In the genomic region with DNA sequence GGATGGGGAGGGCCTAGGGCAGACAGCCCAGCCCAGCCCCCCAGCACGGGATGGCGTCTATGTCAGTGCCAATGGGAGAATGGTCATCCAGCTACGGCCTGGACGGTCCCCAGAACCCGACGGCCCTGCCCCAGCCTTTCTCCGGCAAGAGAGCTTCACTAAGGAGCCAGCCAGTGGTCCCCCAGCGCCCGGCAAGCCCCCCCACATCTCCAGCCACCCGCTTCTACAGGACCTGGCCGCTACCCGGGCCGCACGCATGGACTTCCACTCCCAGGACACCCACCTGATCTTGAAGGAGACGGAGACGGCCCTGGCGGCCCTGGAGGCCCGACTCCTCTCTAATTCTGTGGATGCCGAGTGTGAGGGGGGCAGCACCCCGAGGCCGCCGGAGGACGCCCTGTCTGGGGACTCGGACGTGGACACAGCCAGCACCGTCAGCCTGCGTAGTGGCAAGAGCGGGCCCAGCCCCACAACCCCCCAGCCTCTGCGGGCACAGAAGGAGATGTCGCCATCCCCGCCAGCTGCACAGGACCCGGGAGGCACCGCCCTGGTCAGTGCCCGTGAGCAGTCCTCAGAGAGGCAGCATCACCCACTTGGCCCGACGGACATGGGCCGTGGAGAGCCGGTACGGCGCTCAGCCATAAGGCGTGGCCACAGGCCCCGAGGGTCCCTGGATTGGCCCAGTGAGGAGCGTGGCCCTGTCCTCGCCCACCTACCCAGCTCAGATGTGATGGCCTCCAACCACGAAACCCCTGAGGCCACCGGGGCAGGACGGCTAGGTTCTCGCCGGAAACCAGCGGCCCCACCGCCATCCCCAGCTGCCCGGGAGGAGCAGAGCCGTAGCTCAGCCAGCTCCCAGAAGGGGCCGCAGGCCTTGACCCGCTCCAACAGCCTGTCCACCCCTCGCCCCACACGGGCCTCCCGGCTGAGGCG, we compare ENCODE assay signal across 27 cellular contexts. TPM values are rescaled to one million over a fixed set of nuclear protein-coding genes. Genes with fewer than 3 reads are reported as not detected.
DNase-seq lines count a peak whose midpoint lies in the region; ATAC-seq, FAIRE-seq and TF ChIP-seq lines count a peak whose summit lies in the region.
"Had no signal": no experiment of that assay in that cellular context is flagged by ENCODE, and none has a peak within 500 bp of the region (broad histone marks: within the 10 kb centered on the region; RNA-seq: fewer than 3 reads in every experiment).

No MANE protein-coding gene starts in this region.

- peak; percentile 18 for DNase-seq in activated naive CD4-positive, alpha-beta T cell treated with anti-CD3 and anti-CD28 coated beads, Interleukin-2, amount 10 ng/mL, durations not matched to agents 7 days and 5 days
- DNase-seq in activated naive CD4-positive, alpha-beta T cell treated with Interleukin-2 at 50 U/mL for 16 hours: no peak
- DNase-seq in activated B cell treated with CpG ODN at 0.5 μM for 24 hours: peak; percentile 12
- peak; percentile 66 for DNase-seq in kidney
- DNase-seq in stimulated activated naive B cell treated with anti-CD40 and anti-IgM and Interleukin-4, amounts not matched to agents 10 μg/mL and 1 μg/mL and 100 μg/mL, for 72 hours: peak; percentile 0
- no peak for DNase-seq in central memory CD4-positive, alpha-beta T cell
- no peak for DNase-seq in activated naive CD8-positive, alpha-beta T cell treated with anti-CD3 and anti-CD28 coated beads, Interleukin-2, amount 50 U/mL, for 24 hours
- DNase-seq: activated CD4-positive, alpha-beta T cell treated with anti-CD3 and anti-CD28 coated beads, Interleukin-2, amount 50 U/mL, for 1 hour; C1 segment of cervical spinal cord; GDM1; Karpas-422; NCI-H1048; NCI-H2029 treated with DMSO at 0.1 percent for 48 hours; NCI-H446; stimulated activated naive CD8-positive, alpha-beta T cell treated with anti-CD3 and anti-CD28 coated beads, Interleukin-15, Interleukin-2, amounts not matched to agents 100 U/mL and 50 U/mL, for 24 hours had no signal

- no peak for TF ChIP-seq CTCF in activated B cell treated with CpG ODN at 0.5 μM for 24 hours (IDR thresholded peaks at IDR 0.05)
- TF ChIP-seq CTCF in kidney (IDR thresholded peaks at IDR 0.05; ENCODE audit: borderline replicate concordance, extremely low read depth, insufficient read depth): no peak

- CTCF ChIA-PET in activated naive CD4-positive, alpha-beta T cell treated with anti-CD3 and anti-CD28 coated beads, Interleukin-2, amount 10 ng/mL, durations not matched to agents 7 days and 5 days (lab: Charles Lee): no interaction called here
- CTCF ChIA-PET in activated B cell treated with CpG ODN at 0.5 μM for 24 hours (lab: Charles Lee): interaction anchor here (0.6 kb wide), 1 partner anchor 1061 kb away, joined by 3 read pairs; no protein-coding TSS in a partner anchor

- H3K4me1 Mint-ChIP-seq in activated naive CD4-positive, alpha-beta T cell treated with anti-CD3 and anti-CD28 coated beads, Interleukin-2, amount 10 ng/mL, durations not matched to agents 7 days and 5 days: no peaks in the 10 kb centered on the region
- H3K4me1 Mint-ChIP-seq in activated B cell treated with CpG ODN at 0.5 μM for 24 hours: no peaks in the 10 kb centered on the region
- H3K4me1 Mint-ChIP-seq in stimulated activated naive B cell treated with anti-CD40 and anti-IgM and Interleukin-4, amounts not matched to agents 10 μg/mL and 1 μg/mL and 100 μg/mL, for 72 hours: no peaks in the 10 kb centered on the region
- H3K4me1 Mint-ChIP-seq in activated naive CD8-positive, alpha-beta T cell treated with anti-CD3 and anti-CD28 coated beads, Interleukin-2, amount 50 U/mL, for 24 hours: no peaks in the 10 kb centered on the region
- H3K4me1 Mint-ChIP-seq: activated naive CD4-positive, alpha-beta T cell treated with anti-CD3 and anti-CD28 coated beads, Interleukin-2, amount 50 U/mL, for 24 hours; naive thymus-derived CD8-positive, alpha-beta T cell had no signal

- no peak overlapping the region for H3K9ac ChIP-seq in kidney (ENCODE audit: low read length in 2 of 2)

- no peak overlapping the region for H3K4me3 ChIP-seq in kidney (ENCODE audit: low read length in 2 of 2)
- H3K4me3 ChIP-seq: GM12878 had no signal

- POLR2A ChIA-PET in activated B cell treated with CpG ODN at 0.5 μM for 24 hours (lab: Charles Lee): no interaction called here

- intact Hi-C loops in activated B cell treated with CpG ODN at 0.5 μM for 24 hours (cut with micrococcal nuclease): no loop called here
- intact Hi-C loops in kidney (cut with DNase I): no loop called here

- no peaks in the 10 kb centered on the region for H3K9me3 ChIP-seq in kidney (ENCODE audit: control insufficient read depth in 1 of 2, low read length in 2 of 2)

- no peak overlapping the region for H3K27ac ChIP-seq in kidney (ENCODE audit: low read depth in 2 of 2, low read length in 2 of 2)
- H3K27ac ChIP-seq: RWPE1 had no signal

- H3K9me3 Mint-ChIP-seq in activated naive CD4-positive, alpha-beta T cell treated with anti-CD3 and anti-CD28 coated beads, Interleukin-2, amount 10 ng/mL, durations not matched to agents 7 days and 5 days: no peaks in the 10 kb centered on the region
- H3K9me3 Mint-ChIP-seq in activated B cell treated with CpG ODN at 0.5 μM for 24 hours: no peaks in the 10 kb centered on the region
- H3K9me3 Mint-ChIP-seq in stimulated activated naive B cell treated with anti-CD40 and anti-IgM and Interleukin-4, amounts not matched to agents 10 μg/mL and 1 μg/mL and 100 μg/mL, for 72 hours: peaks cover 3 to 4% of the 10 kb centered on the region in 2 donors
- no peaks in the 10 kb centered on the region for H3K9me3 Mint-ChIP-seq in activated naive CD8-positive, alpha-beta T cell treated with anti-CD3 and anti-CD28 coated beads, Interleukin-2, amount 50 U/mL, for 24 hours
- H3K9me3 Mint-ChIP-seq: activated naive CD4-positive, alpha-beta T cell treated with anti-CD3 and anti-CD28 coated beads, Interleukin-2, amount 50 U/mL, for 24 hours; naive thymus-derived CD8-positive, alpha-beta T cell had no signal

- H3K36me3 ChIP-seq in kidney (ENCODE audit: control insufficient read depth in 1 of 2, insufficient read depth in 2 of 2, low read length in 2 of 2): peaks cover 0 to 4% of the 10 kb centered on the region in 2 donors

- H3K4me1 ChIP-seq in kidney (ENCODE audit: control insufficient read depth in 1 of 2, insufficient read depth in 1 of 2, low read depth in 1 of 2, low read length in 2 of 2): no peaks in the 10 kb centered on the region

- H3K36me3 Mint-ChIP-seq in activated naive CD4-positive, alpha-beta T cell treated with anti-CD3 and anti-CD28 coated beads, Interleukin-2, amount 10 ng/mL, durations not matched to agents 7 days and 5 days: no peaks in the 10 kb centered on the region
- H3K36me3 Mint-ChIP-seq in activated B cell treated with CpG ODN at 0.5 μM for 24 hours (ENCODE audit: low read depth): no peaks in the 10 kb centered on the region
- H3K36me3 Mint-ChIP-seq in stimulated activated naive B cell treated with anti-CD40 and anti-IgM and Interleukin-4, amounts not matched to agents 10 μg/mL and 1 μg/mL and 100 μg/mL, for 72 hours: peaks cover 0 to 2% of the 10 kb centered on the region in 2 donors
- H3K36me3 Mint-ChIP-seq in activated naive CD8-positive, alpha-beta T cell treated with anti-CD3 and anti-CD28 coated beads, Interleukin-2, amount 50 U/mL, for 24 hours (ENCODE audit: low read depth): no peaks in the 10 kb centered on the region
- H3K36me3 Mint-ChIP-seq: activated naive CD4-positive, alpha-beta T cell treated with anti-CD3 and anti-CD28 coated beads, Interleukin-2, amount 50 U/mL, for 24 hours; memory B cell; naive thymus-derived CD8-positive, alpha-beta T cell had no signal

- no peak overlapping the region for H3K4me3 Mint-ChIP-seq in activated naive CD4-positive, alpha-beta T cell treated with anti-CD3 and anti-CD28 coated beads, Interleukin-2, amount 10 ng/mL, durations not matched to agents 7 days and 5 days
- H3K4me3 Mint-ChIP-seq in activated B cell treated with CpG ODN at 0.5 μM for 24 hours: no peak overlapping the region
- no peak overlapping the region for H3K4me3 Mint-ChIP-seq in stimulated activated naive B cell treated with anti-CD40 and anti-IgM and Interleukin-4, amounts not matched to agents 10 μg/mL and 1 μg/mL and 100 μg/mL, for 72 hours
- H3K4me3 Mint-ChIP-seq in activated naive CD8-positive, alpha-beta T cell treated with anti-CD3 and anti-CD28 coated beads, Interleukin-2, amount 50 U/mL, for 24 hours: no peak overlapping the region
- H3K4me3 Mint-ChIP-seq: activated naive CD4-positive, alpha-beta T cell treated with anti-CD3 and anti-CD28 coated beads, Interleukin-2, amount 50 U/mL, for 24 hours; memory B cell; naive thymus-derived CD8-positive, alpha-beta T cell had no signal

- ATAC-seq in activated B cell treated with CpG ODN at 0.5 μM for 24 hours (ENCODE audit: low read depth): no peak
- no peak for ATAC-seq in stimulated activated naive B cell treated with anti-CD40 and anti-IgM and Interleukin-4, amounts not matched to agents 10 μg/mL and 1 μg/mL and 100 μg/mL, for 72 hours (replicated peaks)
- no peak for ATAC-seq in GM18511 (IDR thresholded peaks at IDR 0.05; ENCODE audit: unreplicated experiment)
- ATAC-seq in activated naive CD8-positive, alpha-beta T cell treated with anti-CD3 and anti-CD28 coated beads, Interleukin-2, amount 50 U/mL, for 24 hours: no peak
- ATAC-seq: GM12878; naive thymus-derived CD8-positive, alpha-beta T cell; stimulated activated naive CD8-positive, alpha-beta T cell treated with anti-CD3 and anti-CD28 coated beads, Interleukin-15, Interleukin-2, amounts not matched to agents 100 U/mL and 50 U/mL, for 24 hours had no signal

- no peaks in the 10 kb centered on the region for H3K27me3 Mint-ChIP-seq in activated naive CD4-positive, alpha-beta T cell treated with anti-CD3 and anti-CD28 coated beads, Interleukin-2, amount 10 ng/mL, durations not matched to agents 7 days and 5 days
- H3K27me3 Mint-ChIP-seq in activated B cell treated with CpG ODN at 0.5 μM for 24 hours: no peaks in the 10 kb centered on the region
- H3K27me3 Mint-ChIP-seq in stimulated activated naive B cell treated with anti-CD40 and anti-IgM and Interleukin-4, amounts not matched to agents 10 μg/mL and 1 μg/mL and 100 μg/mL, for 72 hours: peaks cover 8 to 15% of the 10 kb centered on the region in 2 donors
- H3K27me3 Mint-ChIP-seq in activated naive CD8-positive, alpha-beta T cell treated with anti-CD3 and anti-CD28 coated beads, Interleukin-2, amount 50 U/mL, for 24 hours: no peaks in the 10 kb centered on the region
- H3K27me3 Mint-ChIP-seq: activated naive CD4-positive, alpha-beta T cell treated with anti-CD3 and anti-CD28 coated beads, Interleukin-2, amount 50 U/mL, for 24 hours; naive thymus-derived CD8-positive, alpha-beta T cell had no signal

- no peak overlapping the region for H3K27ac Mint-ChIP-seq in activated naive CD4-positive, alpha-beta T cell treated with anti-CD3 and anti-CD28 coated beads, Interleukin-2, amount 10 ng/mL, durations not matched to agents 7 days and 5 days
- no peak overlapping the region for H3K27ac Mint-ChIP-seq in activated B cell treated with CpG ODN at 0.5 μM for 24 hours
- H3K27ac Mint-ChIP-seq in stimulated activated naive B cell treated with anti-CD40 and anti-IgM and Interleukin-4, amounts not matched to agents 10 μg/mL and 1 μg/mL and 100 μg/mL, for 72 hours: no peak overlapping the region
- no peak overlapping the region for H3K27ac Mint-ChIP-seq in activated naive CD8-positive, alpha-beta T cell treated with anti-CD3 and anti-CD28 coated beads, Interleukin-2, amount 50 U/mL, for 24 hours
- H3K27ac Mint-ChIP-seq: activated naive CD4-positive, alpha-beta T cell treated with anti-CD3 and anti-CD28 coated beads, Interleukin-2, amount 50 U/mL, for 24 hours; memory B cell; naive thymus-derived CD8-positive, alpha-beta T cell had no signal

- FAIRE-seq in kidney (lab: Jason Lieb, UNC): no peak
- FAIRE-seq: colon, endometrium, GM12878, GM19239, TTC549 had no signal

RNA-seq across cellular contexts. Expression of gene CEP170B, which starts 21.9 kb away (rescaled TPM):
- total RNA-seq in activated B cell treated with CpG ODN at 0.5 μM for 24 hours (1.6 and 1.8 TPM in 2 replicates), kidney (42.4 TPM)
- 8.1 TPM for polyA plus RNA-seq in kidney (ENCODE audit: insufficient read depth, low read depth, low replicate concordance)

RNA-seq across cellular contexts. Expression of gene PLD4, which starts 37.7 kb away (rescaled TPM):
- total RNA-seq in activated B cell treated with CpG ODN at 0.5 μM for 24 hours: 458 and 473 TPM in 2 replicates
- total RNA-seq in kidney: 3.2 TPM
- not detected for polyA plus RNA-seq in kidney (ENCODE audit: insufficient read depth, low read depth, low replicate concordance)
- total RNA-seq: A673, H4 had no signal

Comparison
In these comparisons a context has a peak if more than half of its experiments do, and no peak if none do; other contexts are left out.
1. DNase-seq: peak in activated naive CD4-positive, alpha-beta T cell treated with anti-CD3 and anti-CD28 coated beads, Interleukin-2, amount 10 ng/mL, durations not matched to agents 7 days and 5 days (single experiment), activated B cell treated with CpG ODN at 0.5 μM for 24 hours (single experiment), kidney (single experiment) and stimulated activated naive B cell treated with anti-CD40 and anti-IgM and Interleukin-4, amounts not matched to agents 10 μg/mL and 1 μg/mL and 100 μg/mL, for 72 hours (single experiment); none in activated naive CD4-positive, alpha-beta T cell treated with Interleukin-2 at 50 U/mL for 16 hours (single experiment), central memory CD4-positive, alpha-beta T cell (single experiment) and activated naive CD8-positive, alpha-beta T cell treated with anti-CD3 and anti-CD28 coated beads, Interleukin-2, amount 50 U/mL, for 24 hours (single experiment).
2. RNA of gene CEP170B, which starts 21.9 kb away (total RNA-seq): 42.4 TPM in kidney (single experiment); 1.6 to 1.8 TPM in activated B cell treated with CpG ODN at 0.5 μM for 24 hours; every median in the first group is over 10 times any median in the second.
3. RNA of gene PLD4, which starts 37.7 kb away (total RNA-seq): 458 to 473 TPM in activated B cell treated with CpG ODN at 0.5 μM for 24 hours; 3.2 TPM in kidney (single experiment); every median in the first group is over 100 times any median in the second.